Comparison of ENCODE assay signal across 18 cellular contexts in genomic region chr18:49274188-49274714, GRCh38.
A peak's percentile ranks its signal among the peaks of the same experiment; 100 is the strongest.
DNase-seq lines count a peak whose midpoint lies in the region; ATAC-seq and TF ChIP-seq lines count a peak whose summit lies in the region.
"Had no signal": no experiment of that assay in that cellular context is flagged by ENCODE, and none has a peak within 500 bp of the region (broad histone marks: within the 10 kb centered on the region; RNA-seq: fewer than 3 reads in every experiment).

No MANE protein-coding gene starts in this region.

- no peak overlapping the region for H3K27ac Mint-ChIP-seq in activated naive CD8-positive, alpha-beta T cell treated with anti-CD3 and anti-CD28 coated beads for 36 hours
- H3K27ac Mint-ChIP-seq: activated naive CD8-positive, alpha-beta T cell treated with anti-CD3 and anti-CD28 coated beads, Interleukin-2, amount 50 U/mL, for 24 hours; activated T-cell treated with anti-CD3 and anti-CD28 coated beads, Interleukin-2, amount 50 U/mL, for 24 hours had no signal

- H3K4me3 ChIP-seq in NB4 (ENCODE audit: low read depth, low read length) (no peak overlapping the region), fibroblast of villous mesenchyme (ENCODE audit: low read depth, low read length) (no peak overlapping the region), upper lobe of left lung (no peak overlapping the region)
- H3K4me3 ChIP-seq: GM12878, mucosa of descending colon had no signal

- no peaks in the 10 kb centered on the region for H3K4me1 ChIP-seq in upper lobe of left lung

- no peak for ATAC-seq in upper lobe of left lung (ENCODE audit: low FRiP score in 2 of 2)
- ATAC-seq: activated naive CD8-positive, alpha-beta T cell treated with anti-CD3 and anti-CD28 coated beads, Interleukin-2, amount 50 U/mL, for 24 hours; GM12878 had no signal

- no peaks in the 10 kb centered on the region for H3K9me3 Mint-ChIP-seq in activated naive CD8-positive, alpha-beta T cell treated with anti-CD3 and anti-CD28 coated beads for 36 hours
- H3K9me3 Mint-ChIP-seq: activated naive CD8-positive, alpha-beta T cell treated with anti-CD3 and anti-CD28 coated beads, Interleukin-2, amount 50 U/mL, for 24 hours; activated T-cell treated with anti-CD3 and anti-CD28 coated beads, Interleukin-2, amount 50 U/mL, for 24 hours had no signal

- no peak for TF ChIP-seq CTCF in NB4 (IDR thresholded peaks at IDR 0.05; ENCODE audit: low read depth, low read length)
- no peak for TF ChIP-seq CTCF in fibroblast of villous mesenchyme (IDR thresholded peaks at IDR 0.05; ENCODE audit: insufficient read depth, low read depth, low read length)
- no peak for TF ChIP-seq CTCF in upper lobe of left lung (IDR thresholded peaks at IDR 0.05)

- H3K27ac ChIP-seq in upper lobe of left lung, result no peak overlapping the region
- H3K27ac ChIP-seq: C4-2B had no signal

- peaks cover 1% of the 10 kb centered on the region for H3K4me1 Mint-ChIP-seq in activated naive CD8-positive, alpha-beta T cell treated with anti-CD3 and anti-CD28 coated beads for 36 hours
- H3K4me1 Mint-ChIP-seq: activated naive CD8-positive, alpha-beta T cell treated with anti-CD3 and anti-CD28 coated beads, Interleukin-2, amount 50 U/mL, for 24 hours had no signal

- 59 to 62% methylated on average over 3 of the region's 3 CpGs for WGBS in upper lobe of left lung, 2 donors

- peaks cover 44% of the 10 kb centered on the region for H3K36me3 Mint-ChIP-seq in activated naive CD8-positive, alpha-beta T cell treated with anti-CD3 and anti-CD28 coated beads for 36 hours

- no peak overlapping the region for H3K4me3 Mint-ChIP-seq in activated naive CD8-positive, alpha-beta T cell treated with anti-CD3 and anti-CD28 coated beads for 36 hours
- H3K4me3 Mint-ChIP-seq: activated naive CD8-positive, alpha-beta T cell treated with anti-CD3 and anti-CD28 coated beads, Interleukin-2, amount 50 U/mL, for 24 hours; activated T-cell treated with anti-CD3 and anti-CD28 coated beads, Interleukin-2, amount 50 U/mL, for 24 hours had no signal

- no peaks in the 10 kb centered on the region for H3K27me3 Mint-ChIP-seq in activated naive CD8-positive, alpha-beta T cell treated with anti-CD3 and anti-CD28 coated beads for 36 hours
- H3K27me3 Mint-ChIP-seq: activated naive CD8-positive, alpha-beta T cell treated with anti-CD3 and anti-CD28 coated beads, Interleukin-2, amount 50 U/mL, for 24 hours; activated T-cell treated with anti-CD3 and anti-CD28 coated beads, Interleukin-2, amount 50 U/mL, for 24 hours had no signal

- H3K27me3 ChIP-seq in upper lobe of left lung, result no peaks in the 10 kb centered on the region

- no peaks in the 10 kb centered on the region for H3K9me3 ChIP-seq in upper lobe of left lung
- H3K9me3 ChIP-seq: mucosa of descending colon had no signal

- DNase-seq in GF-D8 (lab: John Stamatoyannopoulos, UW) (peak; percentile 46), NB4 (ENCODE audit: low read depth) (peak; percentile 8), amniotic epithelial cell (ENCODE audit: low read depth) (peak; percentile 73), fibroblast of villous mesenchyme (ENCODE audit: low read depth) (peak; percentile 58), upper lobe of left lung (no peak), hippocampal formation (lab: John Stamatoyannopoulos, UW) (no peak)
- DNase-seq in activated naive CD8-positive, alpha-beta T cell treated with anti-CD3 and anti-CD28 coated beads for 36 hours, result no peak
- DNase-seq in activated CD4-positive, alpha-beta T cell treated with anti-CD3 and anti-CD28 coated beads for 4 hours, result no peak
- DNase-seq: activated CD4-positive, alpha-beta T cell treated with anti-CD3 and anti-CD28 coated beads, Interleukin-2, amount 50 U/mL, for 1 hour; activated naive CD8-positive, alpha-beta T cell treated with anti-CD3 and anti-CD28 coated beads, Interleukin-2, amount 50 U/mL, for 24 hours; activated T-cell treated with anti-CD3 and anti-CD28 coated beads, Interleukin-2, amount 50 U/mL, for 24 hours; H7; Karpas-422; NCI-H187 treated with DMSO at 0.1 percent for 48 hours; SIG-M5 had no signal

- no peak for TF ChIP-seq POLR2A in NB4 (IDR thresholded peaks at IDR 0.05; ENCODE audit: extremely low read depth, insufficient read length)
- no peak for TF ChIP-seq POLR2A in upper lobe of left lung (IDR thresholded peaks at IDR 0.05)

- peaks cover 0 to 17% (median 0%) of the 10 kb centered on the region in 4 donors for H3K36me3 ChIP-seq in upper lobe of left lung

- TF ChIP-seq EP300 in upper lobe of left lung (IDR thresholded peaks at IDR 0.05), result no peak

Comparison
In these comparisons a context has a peak if more than half of its experiments do, and no peak if none do; other contexts are left out.
1. DNase-seq: peak in GF-D8 (single experiment), NB4 (single experiment), amniotic epithelial cell (single experiment) and fibroblast of villous mesenchyme (single experiment); none in activated naive CD8-positive, alpha-beta T cell treated with anti-CD3 and anti-CD28 coated beads for 36 hours (single experiment), upper lobe of left lung (0 of 2), hippocampal formation (0 of 2) and activated CD4-positive, alpha-beta T cell treated with anti-CD3 and anti-CD28 coated beads for 4 hours (0 of 2).